8 cellular contexts compared by ENCODE assay signal in the genomic region with DNA sequence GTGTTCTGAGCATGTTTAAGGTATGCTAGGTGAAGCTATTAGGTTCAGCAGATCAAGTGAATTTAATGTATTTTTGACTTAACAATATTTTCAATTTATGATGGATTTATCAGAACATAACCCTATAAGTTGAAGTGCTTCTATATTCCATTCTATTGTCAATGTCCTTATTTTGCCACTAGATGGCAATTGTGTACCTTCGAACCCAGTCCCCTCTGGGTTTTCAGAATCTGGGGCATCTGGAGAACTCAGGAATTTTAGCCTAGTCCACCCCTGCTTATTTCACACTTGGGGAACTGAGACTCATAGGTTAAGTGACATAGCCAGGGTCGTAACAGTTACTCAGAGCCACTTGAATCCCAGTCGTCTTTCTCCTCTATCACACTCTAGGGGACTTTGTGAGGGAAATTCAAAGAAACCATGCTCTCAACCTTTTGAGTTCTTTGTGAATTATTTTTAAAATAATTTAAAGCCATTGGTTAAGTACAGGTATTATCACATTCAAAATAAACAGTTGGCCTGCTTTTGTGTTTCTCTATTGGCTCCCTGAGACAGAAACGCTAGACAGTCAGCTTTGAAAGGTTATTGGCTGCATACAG.
DNase-seq lines count a peak whose midpoint lies in the region; FAIRE-seq and TF ChIP-seq lines count a peak whose summit lies in the region.

No MANE protein-coding gene starts in this region.

- DNase-seq in AG09309 (ENCODE audit: low read depth): peak; percentile 29
- DNase-seq in GM18507 (ENCODE audit: extremely low spot score, insufficient read length, low read depth): no peak
- peak; percentile 1 for DNase-seq in NCI-H2171 (lab: John Stamatoyannopoulos, UW)
- DNase-seq in bronchial epithelial cell (ENCODE audit: low read depth): peak; percentile 54
- peak; percentile 1 for DNase-seq in kidney epithelial cell (ENCODE audit: low read depth)
- DNase-seq in uterus: peak in 1 of 2 donors; percentile 18
- no peak for DNase-seq in activated CD4-positive, alpha-beta T cell treated with anti-CD3 and anti-CD28 coated beads, Interleukin-2, amount 50 U/mL, for 1 hour
- no peak for DNase-seq in CD4-positive, alpha-beta memory T cell

- H3K36me3 ChIP-seq in bronchial epithelial cell (ENCODE audit: control insufficient read depth, insufficient read depth, low read length) (no peaks in the 10 kb centered on the region), kidney epithelial cell (ENCODE audit: control insufficient read depth, insufficient read depth, low read length) (no peaks in the 10 kb centered on the region), uterus (no peaks in the 10 kb centered on the region)
- H3K36me3 ChIP-seq in CD4-positive, alpha-beta memory T cell (ENCODE audit: insufficient read depth, low read length): peaks cover 7% of the 10 kb centered on the region

- TF ChIP-seq CTCF in AG09309 (IDR thresholded peaks at IDR 0.05; ENCODE audit: control insufficient read depth, insufficient read depth, low read depth, low read length, missing control alignments) (peak; percentile 68), bronchial epithelial cell (IDR thresholded peaks at IDR 0.05; ENCODE audit: insufficient read depth, low read length, severe bottlenecking) (peak; percentile 49), kidney epithelial cell (IDR thresholded peaks at IDR 0.05; ENCODE audit: insufficient read depth, low read length, poor library complexity, severe bottlenecking) (peak; percentile 63), uterus (IDR thresholded peaks at IDR 0.05) (peak; percentile 54 to 78 (median 72))

- no peaks in the 10 kb centered on the region for H3K4me1 Mint-ChIP-seq in CD4-positive, alpha-beta memory T cell

- H3K4me1 ChIP-seq in uterus: no peaks in the 10 kb centered on the region
- no peaks in the 10 kb centered on the region for H3K4me1 ChIP-seq in CD4-positive, alpha-beta memory T cell (ENCODE audit: insufficient read depth, low read length)

- FAIRE-seq in GM18507 (lab: Jason Lieb, UNC): peak; percentile 33
- FAIRE-seq in bronchial epithelial cell (lab: Jason Lieb, UNC): no peak

- CTCF ChIA-PET in CD4-positive, alpha-beta memory T cell (lab: Charles Lee; ENCODE audit: partially characterized antibody): no interaction called here

- H3K27ac Mint-ChIP-seq in CD4-positive, alpha-beta memory T cell: peak overlapping the region in 1 of 7 donors; percentile 7

- H3K27me3 ChIP-seq in bronchial epithelial cell (ENCODE audit: control insufficient read depth, insufficient read depth, low read length) (no peaks in the 10 kb centered on the region), kidney epithelial cell (ENCODE audit: control insufficient read depth, insufficient read depth, low read length) (no peaks in the 10 kb centered on the region), uterus (no peaks in the 10 kb centered on the region)
- H3K27me3 ChIP-seq in CD4-positive, alpha-beta memory T cell (ENCODE audit: insufficient read depth, low read length): no peaks in the 10 kb centered on the region

- H3K4me3 ChIP-seq in AG09309 (ENCODE audit: control insufficient read depth, low read depth, low read length): no peak overlapping the region
- no peak overlapping the region for H3K4me3 ChIP-seq in bronchial epithelial cell (ENCODE audit: low read depth, low read length)
- H3K4me3 ChIP-seq in kidney epithelial cell (ENCODE audit: low read depth, low read length): no peak overlapping the region
- H3K4me3 ChIP-seq in uterus: no peak overlapping the region
- H3K4me3 ChIP-seq in CD4-positive, alpha-beta memory T cell (ENCODE audit: low read length in 2 of 2): no peak overlapping the region

- POLR2A ChIA-PET in CD4-positive, alpha-beta memory T cell (lab: Charles Lee; ENCODE audit: partially characterized antibody): no interaction called here

- no peak overlapping the region for H3K4me3 Mint-ChIP-seq in CD4-positive, alpha-beta memory T cell

- no peaks in the 10 kb centered on the region for H3K27me3 Mint-ChIP-seq in CD4-positive, alpha-beta memory T cell

- H3K9me3 Mint-ChIP-seq in CD4-positive, alpha-beta memory T cell: no peaks in the 10 kb centered on the region

- peak overlapping the region; percentile 4 to 50 for H3K27ac ChIP-seq in uterus
- H3K27ac ChIP-seq in CD4-positive, alpha-beta memory T cell (ENCODE audit: low read depth, low read length): no peak overlapping the region

- intact Hi-C loops in uterus (cut with DNase I; ENCODE audit: low total_unique reads): loop anchor here (5.0 to 10.0 kb wide), 3 partner anchors 172 to 612 kb away; a partner anchor contains a TSS
- intact Hi-C loops in CD4-positive, alpha-beta memory T cell (cut with micrococcal nuclease): loop anchor here (5.0 kb wide), 1 partner anchor 810 kb away; no protein-coding TSS in a partner anchor

- peaks cover 16 to 43% of the 10 kb centered on the region in 2 donors for H3K36me3 Mint-ChIP-seq in CD4-positive, alpha-beta memory T cell

- no peaks in the 10 kb centered on the region for H3K9me3 ChIP-seq in uterus
- no peaks in the 10 kb centered on the region for H3K9me3 ChIP-seq in CD4-positive, alpha-beta memory T cell (ENCODE audit: control insufficient read depth in 1 of 2, low read length in 2 of 2)

- no peak for TF ChIP-seq POLR2A in uterus (IDR thresholded peaks at IDR 0.05)

Comparison
In these comparisons a context has a peak if more than half of its experiments do, and no peak if none do; other contexts are left out.
1. DNase-seq: peak in AG09309 (single experiment), NCI-H2171 (single experiment), bronchial epithelial cell (single experiment) and kidney epithelial cell (single experiment); none in GM18507 (single experiment), activated CD4-positive, alpha-beta T cell treated with anti-CD3 and anti-CD28 coated beads, Interleukin-2, amount 50 U/mL, for 1 hour (single experiment) and CD4-positive, alpha-beta memory T cell (0 of 5).
2. Peak in every context shown above with its lines, with median percentiles within 50 percentile points of each other: CTCF ChIP-seq.